Comparison of ENCODE assay signal across 12 cellular contexts in genomic region chr17:77206557-77206956, GRCh38.
A peak's percentile ranks its signal among the peaks of the same experiment; 100 is the strongest.
DNase-seq lines count a peak whose midpoint lies in the region; ATAC-seq, FAIRE-seq and TF ChIP-seq lines count a peak whose summit lies in the region.
"Had no signal": no experiment of that assay in that cellular context is flagged by ENCODE, and none has a peak within 500 bp of the region (broad histone marks: within the 10 kb centered on the region; RNA-seq: fewer than 3 reads in every experiment).

No MANE protein-coding gene starts in this region.

- H3K9me3 ChIP-seq in left ventricle myocardium inferior (replicated peaks) (no peaks in the 10 kb centered on the region), spleen (no peaks in the 10 kb centered on the region)

- peak overlapping the region; percentile 64 for H3K27ac ChIP-seq in left ventricle myocardium inferior (replicated peaks)
- H3K27ac ChIP-seq in spleen: peak overlapping the region in 5 of 8 donors; percentile 15 to 78 (median 47)
- no peak overlapping the region for H3K27ac ChIP-seq in substantia nigra (ENCODE audit: low read depth, low read length, poor library complexity, severe bottlenecking)
- H3K27ac ChIP-seq: neural progenitor cell had no signal

- no peak for ATAC-seq in activated CD8-positive, alpha-beta T cell treated with anti-CD3 and anti-CD28 coated beads, Interleukin-2, amount 10 ng/mL, durations not matched to agents 7 days and 5 days
- ATAC-seq in activated CD8-positive, alpha-beta T cell treated with anti-CD3 and anti-CD28 coated beads for 36 hours: no peak
- no peak for ATAC-seq in HG03378 (IDR thresholded peaks at IDR 0.05; ENCODE audit: unreplicated experiment)

- no peak for TF ChIP-seq CTCF in activated CD8-positive, alpha-beta T cell treated with anti-CD3 and anti-CD28 coated beads for 36 hours (IDR thresholded peaks at IDR 0.05)
- TF ChIP-seq CTCF in left ventricle myocardium inferior (IDR thresholded peaks at IDR 0.05; ENCODE audit: borderline replicate concordance): no peak
- no peak for TF ChIP-seq CTCF in spleen (IDR thresholded peaks at IDR 0.05 in 8 of 11, conservative IDR thresholded peaks at IDR 0.05 in 3 of 11)

- POLR2A ChIA-PET in activated CD8-positive, alpha-beta T cell treated with anti-CD3 and anti-CD28 coated beads, Interleukin-2, amount 10 ng/mL, durations not matched to agents 7 days and 5 days (lab: Charles Lee): no interaction called here
- POLR2A ChIA-PET in activated CD8-positive, alpha-beta T cell treated with anti-CD3 and anti-CD28 coated beads for 36 hours (lab: Charles Lee): no interaction called here

- H3K4me3 ChIP-seq in left ventricle myocardium inferior (no peak overlapping the region), spleen (no peak overlapping the region)
- H3K4me3 ChIP-seq: neural progenitor cell had no signal

- no peaks in the 10 kb centered on the region for H3K27me3 Mint-ChIP-seq in activated CD8-positive, alpha-beta T cell treated with anti-CD3 and anti-CD28 coated beads, Interleukin-2, amount 10 ng/mL, durations not matched to agents 7 days and 5 days (ENCODE audit: low read depth)
- H3K27me3 Mint-ChIP-seq in activated CD8-positive, alpha-beta T cell treated with anti-CD3 and anti-CD28 coated beads for 36 hours: no peaks in the 10 kb centered on the region
- H3K27me3 Mint-ChIP-seq: activated naive CD4-positive, alpha-beta T cell treated with anti-CD3 and anti-CD28 coated beads, Interleukin-2, amount 50 U/mL, for 24 hours had no signal

- CTCF ChIA-PET in activated CD8-positive, alpha-beta T cell treated with anti-CD3 and anti-CD28 coated beads, Interleukin-2, amount 10 ng/mL, durations not matched to agents 7 days and 5 days (lab: Charles Lee): interaction anchor here (1.3 to 2.1 kb wide), 3 partner anchors 8 to 120 kb away, joined by 3 to 8 read pairs (median 4); no protein-coding TSS in a partner anchor
- CTCF ChIA-PET in activated CD8-positive, alpha-beta T cell treated with anti-CD3 and anti-CD28 coated beads for 36 hours (lab: Charles Lee): no interaction called here

- peaks cover 97% of the 10 kb centered on the region for H3K36me3 ChIP-seq in left ventricle myocardium inferior
- H3K36me3 ChIP-seq in spleen: peaks cover 10 to 100% (median 91%) of the 10 kb centered on the region in 6 donors

- H3K36me3 Mint-ChIP-seq in activated CD8-positive, alpha-beta T cell treated with anti-CD3 and anti-CD28 coated beads, Interleukin-2, amount 10 ng/mL, durations not matched to agents 7 days and 5 days (ENCODE audit: low read depth): peaks cover 81% of the 10 kb centered on the region
- H3K36me3 Mint-ChIP-seq in activated CD8-positive, alpha-beta T cell treated with anti-CD3 and anti-CD28 coated beads for 36 hours (ENCODE audit: low read depth): peaks cover 50% of the 10 kb centered on the region

- H3K4me1 Mint-ChIP-seq in activated CD8-positive, alpha-beta T cell treated with anti-CD3 and anti-CD28 coated beads, Interleukin-2, amount 10 ng/mL, durations not matched to agents 7 days and 5 days (ENCODE audit: low read depth): peaks cover 11% of the 10 kb centered on the region
- no peaks in the 10 kb centered on the region for H3K4me1 Mint-ChIP-seq in activated CD8-positive, alpha-beta T cell treated with anti-CD3 and anti-CD28 coated beads for 36 hours (ENCODE audit: low read depth)
- H3K4me1 Mint-ChIP-seq: activated naive CD4-positive, alpha-beta T cell treated with anti-CD3 and anti-CD28 coated beads, Interleukin-2, amount 50 U/mL, for 24 hours; neural progenitor cell had no signal

- 24 to 47% (median 33%) methylated on average over 5 of the region's 5 CpGs for WGBS in spleen, 5 donors

- H3K4me3 Mint-ChIP-seq in activated CD8-positive, alpha-beta T cell treated with anti-CD3 and anti-CD28 coated beads, Interleukin-2, amount 10 ng/mL, durations not matched to agents 7 days and 5 days: no peak overlapping the region
- no peak overlapping the region for H3K4me3 Mint-ChIP-seq in activated CD8-positive, alpha-beta T cell treated with anti-CD3 and anti-CD28 coated beads for 36 hours
- H3K4me3 Mint-ChIP-seq: activated naive CD4-positive, alpha-beta T cell treated with anti-CD3 and anti-CD28 coated beads, Interleukin-2, amount 50 U/mL, for 24 hours; neural progenitor cell had no signal

- no peak for DNase-seq in activated CD8-positive, alpha-beta T cell treated with anti-CD3 and anti-CD28 coated beads, Interleukin-2, amount 10 ng/mL, durations not matched to agents 7 days and 5 days
- DNase-seq in activated CD8-positive, alpha-beta T cell treated with anti-CD3 and anti-CD28 coated beads for 36 hours: no peak
- no peak for DNase-seq in left ventricle myocardium inferior
- no peak for DNase-seq in spleen
- no peak for DNase-seq in urothelium cell line (ENCODE audit: low spot score)
- no peak for DNase-seq in substantia nigra (lab: John Stamatoyannopoulos, UW)
- DNase-seq: small intestine had no signal

- H3K4me1 ChIP-seq in left ventricle myocardium inferior: peaks cover 86% of the 10 kb centered on the region
- peaks cover 9 to 71% (median 53%) of the 10 kb centered on the region in 6 donors for H3K4me1 ChIP-seq in spleen

- FAIRE-seq in urothelium cell line (lab: Jason Lieb, UNC): no peak
- FAIRE-seq: bronchial epithelial cell, small intestine had no signal

- no peak for TF ChIP-seq POLR2A in spleen (IDR thresholded peaks at IDR 0.05)

- H3K27me3 ChIP-seq in left ventricle myocardium inferior (ENCODE audit: low read depth) (no peaks in the 10 kb centered on the region), spleen (replicated peaks in 1 of 7) (no peaks in the 10 kb centered on the region)
- H3K27me3 ChIP-seq: neural progenitor cell had no signal

- no peaks in the 10 kb centered on the region for H3K9me3 Mint-ChIP-seq in activated CD8-positive, alpha-beta T cell treated with anti-CD3 and anti-CD28 coated beads, Interleukin-2, amount 10 ng/mL, durations not matched to agents 7 days and 5 days (ENCODE audit: insufficient read depth)
- no peaks in the 10 kb centered on the region for H3K9me3 Mint-ChIP-seq in activated CD8-positive, alpha-beta T cell treated with anti-CD3 and anti-CD28 coated beads for 36 hours
- H3K9me3 Mint-ChIP-seq: activated naive CD4-positive, alpha-beta T cell treated with anti-CD3 and anti-CD28 coated beads, Interleukin-2, amount 50 U/mL, for 24 hours; neural progenitor cell had no signal

- peak overlapping the region; percentile 32 for H3K27ac Mint-ChIP-seq in activated CD8-positive, alpha-beta T cell treated with anti-CD3 and anti-CD28 coated beads, Interleukin-2, amount 10 ng/mL, durations not matched to agents 7 days and 5 days
- H3K27ac Mint-ChIP-seq in activated CD8-positive, alpha-beta T cell treated with anti-CD3 and anti-CD28 coated beads for 36 hours: no peak overlapping the region
- H3K27ac Mint-ChIP-seq: activated naive CD4-positive, alpha-beta T cell treated with anti-CD3 and anti-CD28 coated beads, Interleukin-2, amount 50 U/mL, for 24 hours; neural progenitor cell had no signal

- intact Hi-C loops in activated CD8-positive, alpha-beta T cell treated with anti-CD3 and anti-CD28 coated beads for 36 hours (cut with micrococcal nuclease): loop anchor here (10.0 kb wide), 1 partner anchor 1318 kb away; no protein-coding TSS in a partner anchor
- intact Hi-C loops in left ventricle myocardium inferior (cut with micrococcal nuclease) (loop anchor here (10.0 kb wide), 1 partner anchor 112 kb away; no protein-coding TSS in a partner anchor), spleen (cut with DNase I; ENCODE audit: low total_unique reads) (no loop called here)

TF ChIP-seq in PFSK-1, 5 proteins besides CTCF, POLR2A, EP300 and RAD21:
- TF ChIP-seq POLR2AphosphoS5 (IDR thresholded peaks at IDR 0.05; ENCODE audit: low read depth, low read length): no peak
- no peak for TF ChIP-seq FOXP2 (optimal IDR thresholded peaks at IDR 0.05; ENCODE audit: borderline replicate concordance, extremely low read depth, extremely low read length, insufficient read depth)
- TF ChIP-seq, protein P1, sequence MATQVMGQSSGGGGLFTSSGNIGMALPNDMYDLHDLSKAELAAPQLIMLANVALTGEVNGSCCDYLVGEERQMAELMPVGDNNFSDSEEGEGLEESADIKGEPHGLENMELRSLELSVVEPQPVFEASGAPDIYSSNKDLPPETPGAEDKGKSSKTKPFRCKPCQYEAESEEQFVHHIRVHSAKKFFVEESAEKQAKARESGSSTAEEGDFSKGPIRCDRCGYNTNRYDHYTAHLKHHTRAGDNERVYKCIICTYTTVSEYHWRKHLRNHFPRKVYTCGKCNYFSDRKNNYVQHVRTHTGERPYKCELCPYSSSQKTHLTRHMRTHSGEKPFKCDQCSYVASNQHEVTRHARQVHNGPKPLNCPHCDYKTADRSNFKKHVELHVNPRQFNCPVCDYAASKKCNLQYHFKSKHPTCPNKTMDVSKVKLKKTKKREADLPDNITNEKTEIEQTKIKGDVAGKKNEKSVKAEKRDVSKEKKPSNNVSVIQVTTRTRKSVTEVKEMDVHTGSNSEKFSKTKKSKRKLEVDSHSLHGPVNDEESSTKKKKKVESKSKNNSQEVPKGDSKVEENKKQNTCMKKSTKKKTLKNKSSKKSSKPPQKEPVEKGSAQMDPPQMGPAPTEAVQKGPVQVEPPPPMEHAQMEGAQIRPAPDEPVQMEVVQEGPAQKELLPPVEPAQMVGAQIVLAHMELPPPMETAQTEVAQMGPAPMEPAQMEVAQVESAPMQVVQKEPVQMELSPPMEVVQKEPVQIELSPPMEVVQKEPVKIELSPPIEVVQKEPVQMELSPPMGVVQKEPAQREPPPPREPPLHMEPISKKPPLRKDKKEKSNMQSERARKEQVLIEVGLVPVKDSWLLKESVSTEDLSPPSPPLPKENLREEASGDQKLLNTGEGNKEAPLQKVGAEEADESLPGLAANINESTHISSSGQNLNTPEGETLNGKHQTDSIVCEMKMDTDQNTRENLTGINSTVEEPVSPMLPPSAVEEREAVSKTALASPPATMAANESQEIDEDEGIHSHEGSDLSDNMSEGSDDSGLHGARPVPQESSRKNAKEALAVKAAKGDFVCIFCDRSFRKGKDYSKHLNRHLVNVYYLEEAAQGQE (IDR thresholded peaks at IDR 0.05; ENCODE audit: insufficient read depth in 1 of 2, low read depth in 2 of 2, low read length in 2 of 2): 0 out of 4 replicates have a peak, but pooled peaks of 1 of the 2 experiments have one; percentile 38
- no peak for TF ChIP-seq SIN3A (IDR thresholded peaks at IDR 0.05; ENCODE audit: borderline replicate concordance, insufficient read depth, low read length)
- peak; percentile 31; the same call in 1 of the 2 replicates for TF ChIP-seq TAF1 (IDR thresholded peaks at IDR 0.05; ENCODE audit: borderline replicate concordance, insufficient read depth, low read length)
